In the genomic region with DNA sequence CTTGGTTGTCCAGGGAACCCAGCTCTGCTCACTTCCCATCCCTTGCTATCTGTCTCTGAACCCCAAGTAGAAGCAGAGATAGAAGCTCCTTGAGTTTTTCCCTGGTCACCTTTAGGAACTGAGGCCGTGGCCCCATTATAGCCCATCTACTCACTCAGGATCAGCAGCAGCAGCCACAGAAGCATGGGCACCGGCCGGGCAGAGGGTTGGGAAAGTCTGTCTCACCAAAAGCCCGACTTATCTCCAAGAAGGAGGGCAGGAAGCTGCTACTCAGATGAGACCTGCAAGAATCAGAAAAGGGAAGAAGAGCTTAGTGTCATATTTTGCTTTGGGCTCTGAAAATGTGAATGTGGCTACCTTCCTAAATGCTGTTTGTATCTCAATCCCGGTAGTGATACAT, we compare ENCODE assay signal across 30 cellular contexts. TPM values are rescaled to one million over a fixed set of nuclear protein-coding genes. Genes with fewer than 3 reads are reported as not detected.
DNase-seq lines count a peak whose midpoint lies in the region; ATAC-seq and TF ChIP-seq lines count a peak whose summit lies in the region.
"Had no signal": no experiment of that assay in that cellular context is flagged by ENCODE, and none has a peak within 500 bp of the region (broad histone marks: within the 10 kb centered on the region; RNA-seq: fewer than 3 reads in every experiment).

No MANE protein-coding gene starts in this region.

- no peak for TF ChIP-seq CTCF in SU-DHL-6 (IDR thresholded peaks at IDR 0.05; ENCODE audit: insufficient read depth, low read length, poor library complexity, severe bottlenecking)
- no peak for TF ChIP-seq CTCF in foreskin fibroblast (IDR thresholded peaks at IDR 0.05; ENCODE audit: low read depth, low read length)

- H3K9me2 ChIP-seq in SU-DHL-6 (replicated peaks; ENCODE audit: insufficient read depth, low read length) = no peaks in the 10 kb centered on the region
- no peaks in the 10 kb centered on the region for H3K9me2 ChIP-seq in GM23248 (ENCODE audit: insufficient read depth)

- H3F3A ChIP-seq in SU-DHL-6 (ENCODE audit: insufficient read depth) (peaks cover 80% of the 10 kb centered on the region), GM23248 (ENCODE audit: insufficient read depth) (no peaks in the 10 kb centered on the region)

- H3K27ac Mint-ChIP-seq in stimulated activated naive CD8-positive, alpha-beta T cell treated with anti-CD3 and anti-CD28 coated beads, Interleukin-15, Interleukin-2, amounts not matched to agents 100 ng/mL and 50 ng/mL, for 24 hours = peak overlapping the region; percentile 27
- H3K27ac Mint-ChIP-seq: activated naive CD4-positive, alpha-beta T cell treated with anti-CD3 and anti-CD28 coated beads, Interleukin-2, amount 50 U/mL, for 24 hours; H9 had no signal

- H3K4me3 ChIP-seq in SU-DHL-6 (ENCODE audit: insufficient read depth, low read length, poor library complexity, severe bottlenecking) (peak overlapping the region; percentile 60), mononuclear cell (ENCODE audit: low read length) (peak overlapping the region; percentile 18), GM23248 (no peak overlapping the region), foreskin fibroblast (ENCODE audit: low read depth in 1 of 2, low read length in 2 of 2) (no peak overlapping the region)
- H3K4me3 ChIP-seq: gastroesophageal sphincter, hepatocyte, lung, pancreas, SJSA1, stomach had no signal

- peaks cover 6% of the 10 kb centered on the region for H3K27me3 Mint-ChIP-seq in stimulated activated naive CD8-positive, alpha-beta T cell treated with anti-CD3 and anti-CD28 coated beads, Interleukin-15, Interleukin-2, amounts not matched to agents 100 ng/mL and 50 ng/mL, for 24 hours

- H3K79me2 ChIP-seq in SU-DHL-6 (ENCODE audit: insufficient read depth, low read length) (peaks cover 77% of the 10 kb centered on the region), GM23248 (ENCODE audit: insufficient read depth) (no peaks in the 10 kb centered on the region)
- H3K79me2 ChIP-seq: hepatocyte had no signal

- no peaks in the 10 kb centered on the region for H3K9me3 ChIP-seq in SU-DHL-6 (ENCODE audit: insufficient read depth, low read length)
- no peaks in the 10 kb centered on the region for H3K9me3 ChIP-seq in mononuclear cell (ENCODE audit: low read depth, low read length)
- no peaks in the 10 kb centered on the region for H3K9me3 ChIP-seq in GM23248 (ENCODE audit: low read depth)
- H3K9me3 ChIP-seq: BE2C, gastroesophageal sphincter, pancreas, SJSA1, stomach had no signal

- H3K27ac ChIP-seq in SU-DHL-6 (ENCODE audit: low read depth, low read length) (peak overlapping the region; percentile 94), GM23248 (no peak overlapping the region)
- H3K27ac ChIP-seq: gastroesophageal sphincter, hepatocyte, HL-60, pancreas, SJSA1, stomach had no signal

- DNase-seq in stimulated activated naive CD8-positive, alpha-beta T cell treated with anti-CD3 and anti-CD28 coated beads, Interleukin-15, Interleukin-2, amounts not matched to agents 100 U/mL and 50 U/mL, for 24 hours = no peak
- no peak for DNase-seq in GM23248
- DNase-seq in foreskin fibroblast = no peak
- DNase-seq in NCI-H146 (lab: John Stamatoyannopoulos, UW) = no peak
- DNase-seq: ACHN, BE2C, COR-L47, H9, left cardiac atrium, MV-4-11, NCI-H1436, NCI-H2081 treated with DMSO at 0.1 percent for 48 hours, NCI-H446, NCI-H82, pancreas, RPMI8226, small intestine, stomach, T-helper 1 cell had no signal

- ATAC-seq in stimulated activated naive CD8-positive, alpha-beta T cell treated with anti-CD3 and anti-CD28 coated beads, Interleukin-15, Interleukin-2, amounts not matched to agents 100 U/mL and 50 U/mL, for 24 hours = no peak
- ATAC-seq: gastroesophageal sphincter, left cardiac atrium, pancreas had no signal

- no peaks in the 10 kb centered on the region for H3K9me3 Mint-ChIP-seq in stimulated activated naive CD8-positive, alpha-beta T cell treated with anti-CD3 and anti-CD28 coated beads, Interleukin-15, Interleukin-2, amounts not matched to agents 100 ng/mL and 50 ng/mL, for 24 hours
- H3K9me3 Mint-ChIP-seq: activated naive CD4-positive, alpha-beta T cell treated with anti-CD3 and anti-CD28 coated beads, Interleukin-2, amount 50 U/mL, for 24 hours; H9; neural crest cell had no signal

- H3K27me3 ChIP-seq in SU-DHL-6 (ENCODE audit: low read length) (no peaks in the 10 kb centered on the region), mononuclear cell (ENCODE audit: insufficient read depth, low read length) (no peaks in the 10 kb centered on the region), GM23248 (replicated peaks; ENCODE audit: insufficient read depth) (peaks cover 9% of the 10 kb centered on the region; the same call in 1 of the 2 replicates)
- H3K27me3 ChIP-seq: BE2C, pancreas had no signal

- WGBS in GM23248 (ENCODE audit: low coverage in 1 of 2, low lambda C conversion rate in 2 of 2, missing lambda C conversion rate in 2 of 2), 2 experiments = 14 to 26% methylated on average over 5 of the region's 5 CpGs

- H3K9ac ChIP-seq in SU-DHL-6 (ENCODE audit: low read length) (peak overlapping the region; percentile 89), GM23248 (no peak overlapping the region)

- H4K20me1 ChIP-seq in SU-DHL-6 (ENCODE audit: low read depth, low read length) (no peaks in the 10 kb centered on the region), GM23248 (ENCODE audit: insufficient read depth) (no peaks in the 10 kb centered on the region)

- no peaks in the 10 kb centered on the region for H3K36me3 Mint-ChIP-seq in stimulated activated naive CD8-positive, alpha-beta T cell treated with anti-CD3 and anti-CD28 coated beads, Interleukin-15, Interleukin-2, amounts not matched to agents 100 ng/mL and 50 ng/mL, for 24 hours (ENCODE audit: low read depth)
- H3K36me3 Mint-ChIP-seq: activated naive CD4-positive, alpha-beta T cell treated with anti-CD3 and anti-CD28 coated beads, Interleukin-2, amount 50 U/mL, for 24 hours had no signal

- in situ Hi-C loops in GM23248 (cut with MboI) = no loop called here

- H3K4me2 ChIP-seq in SU-DHL-6 (ENCODE audit: low read depth, low read length, poor library complexity, severe bottlenecking) = peak overlapping the region; percentile 97
- H3K4me2 ChIP-seq in GM23248 (ENCODE audit: unreplicated experiment) = no peak overlapping the region
- H3K4me2 ChIP-seq: hepatocyte had no signal

- peaks cover 49% of the 10 kb centered on the region for H3K4me1 Mint-ChIP-seq in stimulated activated naive CD8-positive, alpha-beta T cell treated with anti-CD3 and anti-CD28 coated beads, Interleukin-15, Interleukin-2, amounts not matched to agents 100 ng/mL and 50 ng/mL, for 24 hours (ENCODE audit: low read depth)
- H3K4me1 Mint-ChIP-seq: activated naive CD4-positive, alpha-beta T cell treated with anti-CD3 and anti-CD28 coated beads, Interleukin-2, amount 50 U/mL, for 24 hours; neural crest cell had no signal

- peak overlapping the region; percentile 35 for H3K4me3 Mint-ChIP-seq in stimulated activated naive CD8-positive, alpha-beta T cell treated with anti-CD3 and anti-CD28 coated beads, Interleukin-15, Interleukin-2, amounts not matched to agents 100 ng/mL and 50 ng/mL, for 24 hours
- H3K4me3 Mint-ChIP-seq: H9, neural crest cell had no signal

- H2AFZ ChIP-seq in SU-DHL-6 (ENCODE audit: low read depth, low read length, severe bottlenecking) (no peak overlapping the region), GM23248 (no peak overlapping the region)
- H2AFZ ChIP-seq: hepatocyte had no signal

- H3K4me1 ChIP-seq in mononuclear cell (ENCODE audit: insufficient read depth, low read length) = peaks cover 35% of the 10 kb centered on the region
- H3K4me1 ChIP-seq in GM23248 (ENCODE audit: insufficient read depth) = no peaks in the 10 kb centered on the region
- H3K4me1 ChIP-seq: BE2C, gastroesophageal sphincter, pancreas, SJSA1, stomach had no signal

- H3K36me3 ChIP-seq in SU-DHL-6 (ENCODE audit: low read length) = peaks cover 20% of the 10 kb centered on the region; the same call in 1 of the 2 replicates
- no peaks in the 10 kb centered on the region for H3K36me3 ChIP-seq in GM23248 (ENCODE audit: low read depth)
- H3K36me3 ChIP-seq: BE2C, gastroesophageal sphincter, pancreas, SJSA1, stomach had no signal

RNA-seq across cellular contexts. Expression of a gene that starts 0.3 kb away (rescaled TPM):
- 8.8 TPM for total RNA-seq in mononuclear cell
- total RNA-seq in GM23248 (2014; rRNA removed; shearing (Covaris generic)) = not detected in 2 replicates
- polyA plus RNA-seq in GM23248 (2016; fragmentation: Nextera tagmentation; extraction: Ambion mirVana) = not detected in 2 replicates
- total RNA-seq: fibroblast of lung, H9, hepatocyte, neural crest cell, SJSA1 had no signal
- polyA plus RNA-seq: fibroblast of lung, hepatocyte had no signal

Comparison
In these comparisons a context has a peak if more than half of its experiments do, and no peak if none do; other contexts are left out.
1. H3K4me3 ChIP-seq: peak in SU-DHL-6 (single experiment) and mononuclear cell (single experiment); none in GM23248 (single experiment) and foreskin fibroblast (0 of 2).